In the genomic region with DNA sequence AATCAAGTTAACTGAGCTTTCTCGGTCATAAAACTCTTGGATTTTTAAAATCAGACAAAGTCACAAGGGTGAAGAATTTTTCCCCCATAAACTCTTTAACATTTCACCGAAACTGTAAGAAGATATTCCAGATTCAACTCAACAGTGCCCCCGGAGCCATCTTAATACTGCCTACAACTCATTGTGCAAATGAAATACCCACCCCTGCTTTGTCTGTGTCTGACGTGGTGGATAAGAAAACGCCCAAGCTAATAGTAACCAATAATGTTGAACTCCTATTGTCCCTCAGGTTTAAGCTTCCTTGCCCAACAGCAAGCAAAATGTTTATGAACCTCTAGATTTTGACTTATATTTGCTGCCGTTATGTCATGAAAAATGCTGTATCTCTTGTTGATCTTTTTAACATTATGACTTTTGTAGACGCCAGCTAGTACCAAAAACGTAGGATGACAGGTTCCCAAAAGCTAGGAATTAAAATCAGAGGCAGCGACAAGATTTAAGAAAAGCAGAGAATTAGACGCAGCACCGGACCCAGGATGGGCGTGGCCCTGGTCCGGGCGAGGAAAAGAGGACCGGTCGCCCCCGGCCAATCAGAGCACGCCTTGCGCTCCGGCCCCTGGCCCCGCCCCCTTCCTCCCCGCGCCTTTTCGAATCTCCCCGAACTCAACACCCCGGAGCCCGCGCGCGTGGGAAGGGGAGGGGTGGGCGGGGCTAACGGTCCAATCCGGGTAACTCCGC, we compare ENCODE assay signal across 8 cellular contexts. TPM values are rescaled to one million over a fixed set of nuclear protein-coding genes. Genes with fewer than 3 reads are reported as not detected.
A peak's percentile ranks its signal among the peaks of the same experiment; 100 is the strongest.
DNase-seq lines count a peak whose midpoint lies in the region; ATAC-seq and TF ChIP-seq lines count a peak whose summit lies in the region.

No MANE protein-coding gene starts in this region.

- peaks cover 0 to 28% of the 10 kb centered on the region in 2 donors for H3K4me1 ChIP-seq in left lung

- TF ChIP-seq CTCF in left lung (IDR thresholded peaks at IDR 0.05): no peak

- H3K27me3 ChIP-seq in left lung: peaks cover 0 to 9% of the 10 kb centered on the region in 2 donors

- ATAC-seq in GM19351 (IDR thresholded peaks at IDR 0.05; ENCODE audit: unreplicated experiment) (peak; percentile 74), HG03521 (IDR thresholded peaks at IDR 0.05; ENCODE audit: unreplicated experiment) (peak; percentile 74), left lung (peak; percentile 97)

- H3K36me3 ChIP-seq in left lung: peaks cover 0 to 13% of the 10 kb centered on the region in 2 donors

- peak overlapping the region; percentile 82 to 83 for H3K4me3 ChIP-seq in left lung

- H3K9me3 ChIP-seq in left lung: no peaks in the 10 kb centered on the region

- peak overlapping the region; percentile 78 to 84 for H3K27ac ChIP-seq in left lung

- intact Hi-C loops in left lung (cut with DNase I): no loop called here

- DNase-seq in Ammon's horn (ENCODE audit: low spot score) (peak; percentile 96), NCI-H69 (lab: John Stamatoyannopoulos, UW) (peak; percentile 94), dedifferentiated amniotic fluid mesenchymal stem cell (ENCODE audit: extremely low spot score) (peak; percentile 75), left lung (peak; percentile 95 to 98)
- peak; percentile 88 for DNase-seq in activated CD4-positive, alpha-beta T cell treated with anti-CD3 and anti-CD28 coated beads, Interleukin-2, amount 50 U/mL, for 1 hour
- DNase-seq in stimulated activated CD4-positive, alpha-beta T cell treated with anti-CD3 and anti-CD28 coated beads, Interleukin-2, amount 100 ng/mL, for 4 hours (ENCODE audit: low read depth): peak; percentile 90

RNA-seq across cellular contexts. Expression of gene STMN1, which starts 1.1 kb away (rescaled TPM):
- 100 to 1,000 TPM in 1 of 2 donors, 10 to 100 TPM in 1; 50.7 to 126 TPM for total RNA-seq in left lung

RNA-seq across cellular contexts. Expression of gene PAQR7, which starts 29.6 kb away (rescaled TPM):
- total RNA-seq in left lung: 10 to 100 TPM; 11.3 to 15.9 TPM

RNA-seq across cellular contexts. Expression of gene AUNIP, which starts 45.9 kb away (rescaled TPM):
- 1 to 10 TPM in 1 of 2 donors, under 1 TPM in 1; 0.97 to 1.2 TPM for total RNA-seq in left lung

Comparison
In these comparisons a context has a peak if more than half of its experiments do, and no peak if none do; other contexts are left out.
1. Peak in every context shown above with its lines: DNase-seq, ATAC-seq, H3K4me3 ChIP-seq and H3K27ac ChIP-seq.